16 cellular contexts compared by ENCODE assay signal in the genomic region with DNA sequence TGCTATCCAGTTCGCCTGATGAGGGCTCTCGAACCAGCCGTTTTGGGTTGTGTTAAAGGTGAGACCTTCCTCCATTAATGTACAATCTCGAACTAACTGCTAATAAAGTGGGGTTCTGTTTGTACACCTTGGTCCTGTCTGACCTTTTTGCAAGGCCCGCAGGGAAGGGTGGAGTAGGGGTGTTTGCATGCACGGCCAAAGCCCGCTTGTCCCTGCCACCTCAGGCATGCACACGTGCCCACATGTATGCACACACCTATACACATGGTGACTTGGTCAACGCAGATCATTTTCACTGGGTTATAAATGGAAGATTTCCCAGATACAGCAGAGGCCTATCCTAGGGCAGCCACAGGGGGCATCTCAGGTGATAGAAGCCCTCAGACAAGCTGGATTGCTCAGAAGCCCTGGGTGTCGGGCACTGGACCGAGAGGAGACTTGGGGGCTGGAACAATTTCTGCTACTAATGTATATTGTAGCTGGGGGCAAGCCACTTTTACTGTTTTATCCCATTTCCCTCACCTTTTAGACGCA.
"Had no signal": no experiment of that assay in that cellular context is flagged by ENCODE, and none has a peak within 500 bp of the region (broad histone marks: within the 10 kb centered on the region; RNA-seq: fewer than 3 reads in every experiment).

No MANE protein-coding gene starts in this region.

- H3K27ac ChIP-seq: epithelial cell of prostate, left lung, neural progenitor cell, thyroid gland had no signal

- DNase-seq: activated CD4-positive, alpha-beta memory T cell treated with anti-CD3 and anti-CD28 coated beads, Interleukin-2, amount 10 ng/mL, durations not matched to agents 7 days and 5 days; activated CD4-positive, alpha-beta T cell treated with anti-CD3 and anti-CD28 coated beads for 48 hours; activated gamma-delta T cell; activated naive CD4-positive, alpha-beta T cell treated with anti-CD3 and anti-CD28 coated beads, Interleukin-2, amount 50 U/mL, for 16 hours; activated T-cell treated with anti-CD3 and anti-CD28 coated beads, Interleukin-2, amount 50 U/mL, for 72 hours; cortex of kidney; heart right ventricle; left lung; naive thymus-derived CD4-positive, alpha-beta T cell; spleen; stimulated activated CD4-positive, alpha-beta T cell treated with anti-CD3 and anti-CD28 coated beads, Interleukin-4, amount 100 ng/mL, for 24 hours; stimulated activated naive CD4-positive, alpha-beta T cell treated with Interleukin-2 at 50 U/mL for 16 hours; thyroid gland had no signal

- H3K9me3 ChIP-seq: left lung, spleen, thyroid gland had no signal

- H3K4me1 ChIP-seq: neural progenitor cell, thyroid gland had no signal

- H3K4me3 ChIP-seq: heart right ventricle, left lung, lung, neural progenitor cell, spleen, thyroid gland had no signal

- H3K27me3 ChIP-seq: heart right ventricle, left lung, neural progenitor cell, spleen, thyroid gland had no signal

- ATAC-seq: activated T-cell treated with anti-CD3 and anti-CD28 coated beads, Interleukin-2, amount 50 U/mL, for 72 hours; left lung; naive thymus-derived CD4-positive, alpha-beta T cell had no signal

- H3K36me3 ChIP-seq: neural progenitor cell had no signal
